ENCODE assay signal across 20 cellular contexts in genomic region chr20:5172903-5173463, GRCh38. TPM values are rescaled to one million over a fixed set of nuclear protein-coding genes. Genes with fewer than 3 reads are reported as not detected.
A peak's percentile ranks its signal among the peaks of the same experiment; 100 is the strongest.
DNase-seq lines count a peak whose midpoint lies in the region; ATAC-seq and TF ChIP-seq lines count a peak whose summit lies in the region.
"Had no signal": no experiment of that assay in that cellular context is flagged by ENCODE, and none has a peak within 500 bp of the region (broad histone marks: within the 10 kb centered on the region; RNA-seq: fewer than 3 reads in every experiment).

No MANE protein-coding gene starts in this region.

- no peak overlapping the region for H3T11ph ChIP-seq in H9 (ENCODE audit: low read length)

- H3K4me1 ChIP-seq in H9 (ENCODE audit: insufficient read depth, low read length) (peaks cover 34% of the 10 kb centered on the region; the same call in 1 of the 2 replicates), vagina (peaks cover 56% of the 10 kb centered on the region)
- H3K4me1 ChIP-seq: parathyroid adenoma had no signal

- no peak overlapping the region for H3K14ac ChIP-seq in H9 (ENCODE audit: insufficient read depth, low read length)

- peaks cover 0 to 28% of the 10 kb centered on the region in 2 donors for H3K36me3 ChIP-seq in vagina
- H3K36me3 ChIP-seq: brain microvascular endothelial cell had no signal

- no peaks in the 10 kb centered on the region for H4K20me1 ChIP-seq in H9 (ENCODE audit: control insufficient read depth, insufficient read depth, insufficient read length)

- WGBS in H9 (ENCODE audit: extremely low coverage, insufficient read length, low lambda C conversion rate): no CpG with 5 or more reads among the region's 8 CpGs

- H2BK15ac ChIP-seq in H9 (ENCODE audit: low read depth, low read length): no peak overlapping the region

- H3K79me1 ChIP-seq in H9 (ENCODE audit: insufficient read depth, low read depth, low read length, poor library complexity, severe bottlenecking): no peaks in the 10 kb centered on the region

- H3K27ac Mint-ChIP-seq in CD14-positive monocyte: peak overlapping the region in 5 of 7 donors; percentile 10 to 71 (median 63)
- peak overlapping the region in 2 of 3 experiments; percentile 7 to 57; a peak in 2 of 7 replicates for H3K27ac Mint-ChIP-seq in H9
- peak overlapping the region; percentile 88 for H3K27ac Mint-ChIP-seq in endothelial cell (ENCODE audit: unreplicated experiment)
- H3K27ac Mint-ChIP-seq in naive thymus-derived CD8-positive, alpha-beta T cell: peak overlapping the region in 8 of 10 donors; percentile 13 to 89 (median 50)
- H3K27ac Mint-ChIP-seq: activated naive CD4-positive, alpha-beta T cell treated with anti-CD3 and anti-CD28 coated beads, Interleukin-2, amount 10 ng/mL, durations not matched to agents 7 days and 5 days had no signal

- ATAC-seq in naive thymus-derived CD8-positive, alpha-beta T cell: no peak
- ATAC-seq: PC-3 had no signal

- intact Hi-C loops in CD14-positive monocyte (cut with micrococcal nuclease): no loop called here
- intact Hi-C loops in vagina (cut with DNase I): no loop called here

- no peak overlapping the region for H2BK20ac ChIP-seq in H9 (ENCODE audit: low read depth, low read length, poor library complexity, severe bottlenecking)

- no peaks in the 10 kb centered on the region for H3K27me3 ChIP-seq in H9 (ENCODE audit: insufficient read depth, low read length)
- no peaks in the 10 kb centered on the region for H3K27me3 ChIP-seq in vagina
- H3K27me3 ChIP-seq: brain microvascular endothelial cell, thyroid gland had no signal

- H3K36me3 Mint-ChIP-seq in CD14-positive monocyte (peaks cover 51 to 68% of the 10 kb centered on the region in 2 donors), H9 (ENCODE audit: insufficient read depth in 1 of 3, low read depth in 3 of 3) (peaks cover 8 to 20% (median 11%) of the 10 kb centered on the region in 3 experiments; a peak in 6 of 7 replicates), endothelial cell (ENCODE audit: low read depth, unreplicated experiment) (peaks cover 11% of the 10 kb centered on the region)
- H3K36me3 Mint-ChIP-seq in naive thymus-derived CD8-positive, alpha-beta T cell: peaks cover 0 to 49% (median 4%) of the 10 kb centered on the region in 3 donors

- no peak overlapping the region for H3K4me2 ChIP-seq in H9 (ENCODE audit: insufficient read depth, insufficient read length, low read length)
- H3K4me2 ChIP-seq: smooth muscle cell had no signal

- no peak overlapping the region for H4K5ac ChIP-seq in H9 (ENCODE audit: insufficient read length, low read depth, low read length)

- H3K23me2 ChIP-seq in H9 (ENCODE audit: insufficient read length, low read depth, low read length, poor library complexity, severe bottlenecking): no peaks in the 10 kb centered on the region

- no peak overlapping the region for H2BK12ac ChIP-seq in H9 (ENCODE audit: insufficient read length, low read depth, low read length)

- no peaks in the 10 kb centered on the region for H3K9me3 ChIP-seq in H9 (ENCODE audit: control insufficient read depth, low read depth, low read length)
- no peaks in the 10 kb centered on the region for H3K9me3 ChIP-seq in vagina
- H3K9me3 ChIP-seq: thyroid gland had no signal

- H3K9me3 Mint-ChIP-seq in CD14-positive monocyte (no peaks in the 10 kb centered on the region), H9 (no peaks in the 10 kb centered on the region), endothelial cell (ENCODE audit: unreplicated experiment) (no peaks in the 10 kb centered on the region)
- no peaks in the 10 kb centered on the region for H3K9me3 Mint-ChIP-seq in naive thymus-derived CD8-positive, alpha-beta T cell
- H3K9me3 Mint-ChIP-seq: activated naive CD4-positive, alpha-beta T cell treated with anti-CD3 and anti-CD28 coated beads, Interleukin-2, amount 10 ng/mL, durations not matched to agents 7 days and 5 days had no signal

- no peak overlapping the region for H4K8ac ChIP-seq in H9 (replicated peaks; ENCODE audit: insufficient read length, low read depth, low read length)

- TF ChIP-seq CTCF in CD14-positive monocyte (IDR thresholded peaks at IDR 0.05) (no peak), H9 (conservative IDR thresholded peaks at IDR 0.05) (no peak), endothelial cell (IDR thresholded peaks at IDR 0.05; ENCODE audit: unreplicated experiment) (no peak), vagina (IDR thresholded peaks at IDR 0.05) (no peak)

- H3K79me2 ChIP-seq in H9 (ENCODE audit: insufficient read depth, low read length): peaks cover 6% of the 10 kb centered on the region; the same call in 1 of the 2 replicates

- H3K18ac ChIP-seq in H9 (ENCODE audit: insufficient read length, low read depth, low read length): no peak overlapping the region

- no peak overlapping the region for H2BK120ac ChIP-seq in H9 (ENCODE audit: low read depth, low read length, poor library complexity, severe bottlenecking)

- H4K91ac ChIP-seq in H9 (ENCODE audit: insufficient read length, low read depth, low read length): no peak overlapping the region

- no peak overlapping the region for H3K9ac ChIP-seq in H9 (ENCODE audit: extremely low read depth, insufficient read length, low read length)
- H3K9ac ChIP-seq: parathyroid adenoma had no signal

- POLR2A ChIA-PET in naive thymus-derived CD8-positive, alpha-beta T cell (lab: Charles Lee): no interaction called here

- H3K23ac ChIP-seq in H9 (ENCODE audit: insufficient read length, low read depth, low read length): no peak overlapping the region

- H3K4me3 ChIP-seq in vagina: no peak overlapping the region
- H3K4me3 ChIP-seq: smooth muscle cell, thyroid gland had no signal

- no peak overlapping the region for H3K56ac ChIP-seq in H9 (ENCODE audit: insufficient read length, low read depth, low read length)

- H2BK5ac ChIP-seq in H9 (ENCODE audit: insufficient read length, low read length): no peak overlapping the region

- H3K4ac ChIP-seq in H9 (ENCODE audit: low read depth, low read length): no peak overlapping the region

- H3K4me3 Mint-ChIP-seq in CD14-positive monocyte: no peak overlapping the region
- H3K4me3 Mint-ChIP-seq in H9: no peak overlapping the region
- H3K4me3 Mint-ChIP-seq in endothelial cell (ENCODE audit: unreplicated experiment): no peak overlapping the region
- no peak overlapping the region for H3K4me3 Mint-ChIP-seq in naive thymus-derived CD8-positive, alpha-beta T cell
- H3K4me3 Mint-ChIP-seq: activated naive CD4-positive, alpha-beta T cell treated with anti-CD3 and anti-CD28 coated beads, Interleukin-2, amount 10 ng/mL, durations not matched to agents 7 days and 5 days had no signal

- H3K27ac ChIP-seq in H9 (ENCODE audit: insufficient read length, low read depth, low read length) (no peak overlapping the region), vagina (no peak overlapping the region)
- H3K27ac ChIP-seq: brain microvascular endothelial cell, HL-60, parathyroid adenoma had no signal

- no peak for TF ChIP-seq POLR2A in vagina (IDR thresholded peaks at IDR 0.05)

- no peak overlapping the region for H2AFZ ChIP-seq in H9 (ENCODE audit: low read length)
- H2AFZ ChIP-seq: parathyroid adenoma had no signal

- DNase-seq in CD14-positive monocyte (ENCODE audit: low spot score) (no peak), H9 (no peak), endothelial cell (ENCODE audit: low spot score) (no peak), HCEC 1CT (no peak), NCI-H510A (lab: John Stamatoyannopoulos, UW) (no peak), putamen (ENCODE audit: low spot score) (no peak), vagina (ENCODE audit: extremely low spot score in 2 of 2) (no peak)
- DNase-seq in naive thymus-derived CD8-positive, alpha-beta T cell: no peak
- DNase-seq: activated CD4-positive, CD25-positive, alpha-beta regulatory T cell treated with anti-CD3 and anti-CD28 coated beads, Interleukin-2, amount 50 U/mL, for 72 hours; activated naive CD4-positive, alpha-beta T cell treated with anti-CD3 and anti-CD28 coated beads, Interleukin-2, amount 10 ng/mL, durations not matched to agents 7 days and 5 days; brain microvascular endothelial cell; KBM-7; NCI-H1048; NCI-H748 treated with DMSO at 0.1 percent for 48 hours; PC-3; T-helper 9 cell; thyroid gland had no signal

- H3K4me1 Mint-ChIP-seq in CD14-positive monocyte: peaks cover 52% of the 10 kb centered on the region
- peaks cover 69 to 73% of the 10 kb centered on the region in 2 experiments for H3K4me1 Mint-ChIP-seq in H9
- peaks cover 87% of the 10 kb centered on the region for H3K4me1 Mint-ChIP-seq in endothelial cell (ENCODE audit: unreplicated experiment)
- H3K4me1 Mint-ChIP-seq in naive thymus-derived CD8-positive, alpha-beta T cell: peaks cover 26 to 56% (median 40%) of the 10 kb centered on the region in 4 donors

- H3K27me3 Mint-ChIP-seq in CD14-positive monocyte (ENCODE audit: low read depth in 3 of 3) (peaks cover 0 to 2% (median 0%) of the 10 kb centered on the region in 3 donors), H9 (ENCODE audit: low read depth) (no peaks in the 10 kb centered on the region), endothelial cell (ENCODE audit: unreplicated experiment) (peaks cover 26% of the 10 kb centered on the region)
- H3K27me3 Mint-ChIP-seq in naive thymus-derived CD8-positive, alpha-beta T cell: no peaks in the 10 kb centered on the region
- H3K27me3 Mint-ChIP-seq: activated naive CD4-positive, alpha-beta T cell treated with anti-CD3 and anti-CD28 coated beads, Interleukin-2, amount 10 ng/mL, durations not matched to agents 7 days and 5 days had no signal

- no peak overlapping the region for H2AK5ac ChIP-seq in H9 (ENCODE audit: insufficient read length, low read length)

RNA-seq across cellular contexts. Expression of gene CDS2, which starts 46.2 kb away (rescaled TPM):
- 10 to 100 TPM; 54.4 to 62.6 TPM for polyA plus RNA-seq in CD14-positive monocyte
- total RNA-seq in H9 (2021): 60.3 and 63.2 TPM in 2 replicates
- total RNA-seq in endothelial cell (ENCODE audit: unreplicated experiment): 130 TPM
- 10 to 100 TPM; 56.8 to 60.7 TPM for total RNA-seq in naive thymus-derived CD8-positive, alpha-beta T cell
- 10 to 100 TPM; 32.3 to 47.3 (median 39.7) TPM for polyA plus RNA-seq in naive thymus-derived CD8-positive, alpha-beta T cell
- 24.8 TPM for total RNA-seq in vagina

RNA-seq across cellular contexts. Expression of gene PCNA, which starts 53.2 kb away (rescaled TPM):
- 10 to 100 TPM; 27.9 to 35.0 TPM for polyA plus RNA-seq in CD14-positive monocyte
- total RNA-seq in H9 (2021) (274 and 284 TPM in 2 replicates), endothelial cell (ENCODE audit: unreplicated experiment) (77.1 TPM), vagina (42.2 TPM)
- total RNA-seq in naive thymus-derived CD8-positive, alpha-beta T cell: 10 to 100 TPM; 39.4 to 44.3 TPM
- polyA plus RNA-seq in naive thymus-derived CD8-positive, alpha-beta T cell: 10 to 100 TPM; 41.8 to 57.1 (median 44.6) TPM

Comparison
In these comparisons a context has a peak if more than half of its experiments do, and no peak if none do; other contexts are left out.
1. H3K27ac Mint-ChIP-seq: peak in every context shown above with its lines; median percentile 88 in endothelial cell; 63 in CD14-positive monocyte; 50 in naive thymus-derived CD8-positive, alpha-beta T cell; 32 in H9.